ENCODE assay signal across 9 cellular contexts in the genomic region with DNA sequence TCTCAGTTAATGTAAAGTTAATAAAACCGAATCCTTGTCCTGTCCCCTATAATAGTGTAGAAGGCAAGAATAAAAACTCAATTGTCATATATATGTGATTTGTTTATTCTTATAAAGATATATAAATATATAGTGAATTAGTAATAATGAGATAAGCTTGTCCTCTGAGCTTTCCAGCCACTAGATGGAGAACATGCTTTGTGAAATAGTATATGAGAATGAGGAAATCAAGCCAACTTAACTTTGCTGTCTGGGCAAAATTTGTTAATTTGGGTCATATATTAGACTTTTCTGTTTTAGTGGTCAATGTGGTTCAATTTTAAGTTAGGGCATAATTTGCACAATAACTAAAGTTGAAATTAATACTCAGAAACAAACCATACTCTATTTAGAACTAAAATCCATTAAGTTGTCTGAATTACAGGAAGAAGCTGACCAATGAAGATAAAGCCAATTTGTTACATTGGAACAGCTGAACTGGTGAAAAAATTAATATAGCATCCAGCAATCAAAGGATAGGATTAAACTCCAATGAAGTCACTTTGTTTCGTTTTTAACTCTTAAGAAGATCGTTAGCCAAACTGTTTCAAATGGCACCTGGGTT.
DNase-seq lines count a peak whose midpoint lies in the region; ATAC-seq and TF ChIP-seq lines count a peak whose summit lies in the region.
"Had no signal": no experiment of that assay in that cellular context is flagged by ENCODE, and none has a peak within 500 bp of the region (broad histone marks: within the 10 kb centered on the region; RNA-seq: fewer than 3 reads in every experiment).

No MANE protein-coding gene starts in this region.

- CTCF ChIA-PET in IMR-90 (lab: Yijun Ruan, JAX) = interaction anchor here (0.6 to 3.7 kb wide), 8 partner anchors 38 to 1734 kb away, joined by 3 to 43 read pairs (median 3); no protein-coding TSS in a partner anchor
- CTCF ChIA-PET in CD8-positive, alpha-beta memory T cell (lab: Charles Lee) = interaction anchor here (3.6 kb wide), 1 partner anchor 1409 kb away, joined by 25 read pairs; no protein-coding TSS in a partner anchor

- peaks cover 0 to 10% of the 10 kb centered on the region in 2 donors for H3K27me3 Mint-ChIP-seq in CD8-positive, alpha-beta memory T cell
- H3K27me3 Mint-ChIP-seq: activated B cell treated with CpG ODN at 0.5 μM for 24 hours had no signal

- WGBS in IMR-90 (ENCODE audit: extremely low coverage in 2 of 2, insufficient read length in 1 of 2), 2 experiments = no CpG with 5 or more reads among the region's 3 CpGs
- WGBS in hepatocyte (ENCODE audit: low lambda C conversion rate, missing lambda C conversion rate) = 60% methylated on average over 3 of the region's 3 CpGs

- dilution Hi-C loops in IMR-90 (cut with HindIII; ENCODE audit: low sequenced_read_pairs, unreplicated experiment) = no loop called here

- POLR2A ChIA-PET in IMR-90 (lab: Charles Lee; ENCODE audit: unreplicated experiment) = no interaction called here
- POLR2A ChIA-PET in CD8-positive, alpha-beta memory T cell (lab: Charles Lee) = no interaction called here

- H3K9ac ChIP-seq in IMR-90 (ENCODE audit: low read depth, low read length) = no peak overlapping the region

- no peak overlapping the region for H3K4me2 ChIP-seq in IMR-90 (ENCODE audit: low read depth, low read length)
- no peak overlapping the region for H3K4me2 ChIP-seq in hepatocyte

- H3K27ac Mint-ChIP-seq in CD8-positive, alpha-beta memory T cell = no peak overlapping the region
- H3K27ac Mint-ChIP-seq: activated B cell treated with CpG ODN at 0.5 μM for 24 hours had no signal

- H4K5ac ChIP-seq in IMR-90 (ENCODE audit: low read depth, low read length) = no peak overlapping the region

- no peak overlapping the region for H4K8ac ChIP-seq in IMR-90 (ENCODE audit: low read depth in 2 of 2, low read length in 2 of 2)

- H3K56ac ChIP-seq in IMR-90 (ENCODE audit: extremely low read depth, insufficient read depth, low read length) = no peak overlapping the region

- no peaks in the 10 kb centered on the region for H3K4me1 ChIP-seq in IMR-90 (ENCODE audit: control insufficient read depth, insufficient read depth, low read length)
- no peaks in the 10 kb centered on the region for H3K4me1 ChIP-seq in hepatocyte (ENCODE audit: insufficient read depth)
- H3K4me1 ChIP-seq in CD8-positive, alpha-beta memory T cell (ENCODE audit: insufficient read depth, low read length) = no peaks in the 10 kb centered on the region

- TF ChIP-seq RAD21 in IMR-90 (IDR thresholded peaks at IDR 0.05; ENCODE audit: low read length) = peak; percentile 59

- TF ChIP-seq POLR2A in IMR-90 (IDR thresholded peaks at IDR 0.05; ENCODE audit: low read depth, low read length) = no peak

- H3K9me3 Mint-ChIP-seq in CD8-positive, alpha-beta memory T cell = no peaks in the 10 kb centered on the region
- H3K9me3 Mint-ChIP-seq: activated B cell treated with CpG ODN at 0.5 μM for 24 hours had no signal

- H3K79me1 ChIP-seq in IMR-90 (ENCODE audit: low read depth in 1 of 2, low read length in 2 of 2) = no peaks in the 10 kb centered on the region

- no peak overlapping the region for H2BK5ac ChIP-seq in IMR-90 (ENCODE audit: low read depth, low read length, poor library complexity, severe bottlenecking)

- H2BK120ac ChIP-seq in IMR-90 (ENCODE audit: low read depth, low read length) = no peak overlapping the region

- in situ Hi-C loops in IMR-90 (cut with MboI; ENCODE audit: low sequenced_read_pairs) = loop anchor here (5.0 to 25.0 kb wide), 2 partner anchors 455 to 1175 kb away; no protein-coding TSS in a partner anchor

- H2BK15ac ChIP-seq in IMR-90 (ENCODE audit: low read depth, low read length) = no peak overlapping the region

- H3K9me2 ChIP-seq in hepatocyte (replicated peaks; ENCODE audit: insufficient read depth) = no peaks in the 10 kb centered on the region

- peak; percentile 54; the same call in 1 of the 2 replicates for ATAC-seq in IMR-90 (ENCODE audit: low read depth)
- peak; percentile 75 for ATAC-seq in SK-N-SH treated with all-trans-retinoic acid at 6 μM for 48 hours
- no peak for ATAC-seq in HG03280 (IDR thresholded peaks at IDR 0.05; ENCODE audit: unreplicated experiment)
- no peak for ATAC-seq in HG03565 (IDR thresholded peaks at IDR 0.05; ENCODE audit: unreplicated experiment)

- H3K9me3 ChIP-seq in IMR-90 (ENCODE audit: control insufficient read depth, insufficient read depth, low read length) (no peaks in the 10 kb centered on the region), hepatocyte (ENCODE audit: low read depth) (no peaks in the 10 kb centered on the region)
- H3K9me3 ChIP-seq in CD8-positive, alpha-beta memory T cell (ENCODE audit: low read length) = no peaks in the 10 kb centered on the region

- H3K36me3 ChIP-seq in IMR-90 (ENCODE audit: control insufficient read depth, insufficient read depth, low read length) = no peaks in the 10 kb centered on the region
- no peaks in the 10 kb centered on the region for H3K36me3 ChIP-seq in hepatocyte (replicated peaks; ENCODE audit: insufficient read depth, low read depth)
- H3K36me3 ChIP-seq in CD8-positive, alpha-beta memory T cell (ENCODE audit: insufficient read depth, low read length) = no peaks in the 10 kb centered on the region

- no peak overlapping the region for H3K4me3 Mint-ChIP-seq in CD8-positive, alpha-beta memory T cell
- H3K4me3 Mint-ChIP-seq: activated B cell treated with CpG ODN at 0.5 μM for 24 hours had no signal

- no peaks in the 10 kb centered on the region for H3K9me1 ChIP-seq in IMR-90 (ENCODE audit: insufficient read depth, low read length)

- H2AK9ac ChIP-seq in IMR-90 (replicated peaks; ENCODE audit: low read depth, low read length, poor library complexity) = no peak overlapping the region

- H3K4me1 Mint-ChIP-seq in CD8-positive, alpha-beta memory T cell = no peaks in the 10 kb centered on the region
- H3K4me1 Mint-ChIP-seq: activated B cell treated with CpG ODN at 0.5 μM for 24 hours had no signal

- H3K4ac ChIP-seq in IMR-90 (ENCODE audit: low read depth, low read length) = no peak overlapping the region

- no peak overlapping the region for H4K91ac ChIP-seq in IMR-90 (ENCODE audit: insufficient read depth, low read depth, low read length)

- H3K14ac ChIP-seq in IMR-90 (replicated peaks; ENCODE audit: low read depth, low read length) = no peak overlapping the region

- no peak overlapping the region for H3K23ac ChIP-seq in IMR-90 (ENCODE audit: low read depth, low read length)

- H3K27me3 ChIP-seq in IMR-90 (ENCODE audit: control insufficient read depth, insufficient read depth, low read length) = no peaks in the 10 kb centered on the region
- no peaks in the 10 kb centered on the region for H3K27me3 ChIP-seq in hepatocyte
- H3K27me3 ChIP-seq in CD8-positive, alpha-beta memory T cell (ENCODE audit: insufficient read depth, low read length, poor library complexity, severe bottlenecking) = no peaks in the 10 kb centered on the region

- no peak overlapping the region for H3K18ac ChIP-seq in IMR-90 (ENCODE audit: low read depth, low read length)

- DNase-seq in AG20443 (ENCODE audit: low spot score) (peak; percentile 19), IMR-90 (peak; percentile 54), hepatocyte (ENCODE audit: low spot score) (peak; percentile 38)
- DNase-seq in CD8-positive, alpha-beta memory T cell = no peak
- no peak for DNase-seq in activated CD4-positive, alpha-beta T cell treated with anti-CD3 and anti-CD28 coated beads, Interleukin-2, amount 50 U/mL, for 1 hour
- DNase-seq: activated B cell treated with CpG ODN at 0.5 μM for 24 hours had no signal

- H3K4me3 ChIP-seq in IMR-90 (ENCODE audit: insufficient read depth, low read depth, low read length) = no peak overlapping the region
- no peak overlapping the region for H3K4me3 ChIP-seq in hepatocyte
- H3K4me3 ChIP-seq in CD8-positive, alpha-beta memory T cell (ENCODE audit: low read length) = no peak overlapping the region

- H2BK20ac ChIP-seq in IMR-90 (ENCODE audit: low read depth, low read length) = no peak overlapping the region

- no peaks in the 10 kb centered on the region for H3K36me3 Mint-ChIP-seq in CD8-positive, alpha-beta memory T cell

- intact Hi-C loops in IMR-90 (cut with micrococcal nuclease) = loop anchor here (2.0 to 10.0 kb wide), 5 partner anchors 245 to 1735 kb away; no protein-coding TSS in a partner anchor

- H4K20me1 ChIP-seq in IMR-90 (ENCODE audit: insufficient read depth, low read length) (no peaks in the 10 kb centered on the region), hepatocyte (ENCODE audit: insufficient read depth, poor library complexity, severe bottlenecking) (no peaks in the 10 kb centered on the region)

- H3K27ac ChIP-seq in IMR-90 (ENCODE audit: insufficient read depth, low read length) (no peak overlapping the region), hepatocyte (no peak overlapping the region)
- H3K27ac ChIP-seq in CD8-positive, alpha-beta memory T cell (ENCODE audit: low read depth, low read length) = no peak overlapping the region

- H2AFZ ChIP-seq in IMR-90 (replicated peaks; ENCODE audit: low read length, poor library complexity) = no peak overlapping the region
- H2AFZ ChIP-seq in hepatocyte = no peak overlapping the region

- TF ChIP-seq CTCF in IMR-90 (conservative IDR thresholded peaks at IDR 0.05; ENCODE audit: low read depth, low read length) (peak; percentile 57), hepatocyte (IDR thresholded peaks at IDR 0.05; ENCODE audit: poor library complexity) (peak; percentile 79)

- no TSS peak for BruUV-seq in IMR-90 (replicated peaks; lab: Mats Ljungman, UMichigan)

- H2AK5ac ChIP-seq in IMR-90 (ENCODE audit: low read depth, low read length) = no peak overlapping the region

- no peaks in the 10 kb centered on the region for H3K79me2 ChIP-seq in hepatocyte

TF ChIP-seq in IMR-90, 13 proteins besides CTCF, POLR2A, EP300 and RAD21 (continues in another document):
- no peak for TF ChIP-seq ELK1 (IDR thresholded peaks at IDR 0.05; ENCODE audit: borderline replicate concordance, low read depth, low read length)

TF ChIP-seq in SK-N-SH treated with all-trans-retinoic acid at 6 μM for 48 hours, 23 proteins besides CTCF, POLR2A, EP300 and RAD21:
- no peak for TF ChIP-seq SNAI2 (CRISPR knock-in tag; IDR thresholded peaks at IDR 0.05)
- TF ChIP-seq, protein P1, sequence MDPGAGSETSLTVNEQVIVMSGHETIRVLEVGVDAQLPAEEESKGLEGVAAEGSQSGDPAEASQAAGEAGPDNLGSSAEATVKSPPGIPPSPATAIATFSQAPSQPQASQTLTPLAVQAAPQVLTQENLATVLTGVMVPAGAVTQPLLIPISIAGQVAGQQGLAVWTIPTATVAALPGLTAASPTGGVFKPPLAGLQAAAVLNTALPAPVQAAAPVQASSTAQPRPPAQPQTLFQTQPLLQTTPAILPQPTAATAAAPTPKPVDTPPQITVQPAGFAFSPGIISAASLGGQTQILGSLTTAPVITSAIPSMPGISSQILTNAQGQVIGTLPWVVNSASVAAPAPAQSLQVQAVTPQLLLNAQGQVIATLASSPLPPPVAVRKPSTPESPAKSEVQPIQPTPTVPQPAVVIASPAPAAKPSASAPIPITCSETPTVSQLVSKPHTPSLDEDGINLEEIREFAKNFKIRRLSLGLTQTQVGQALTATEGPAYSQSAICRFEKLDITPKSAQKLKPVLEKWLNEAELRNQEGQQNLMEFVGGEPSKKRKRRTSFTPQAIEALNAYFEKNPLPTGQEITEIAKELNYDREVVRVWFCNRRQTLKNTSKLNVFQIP (CRISPR knock-in tag; IDR thresholded peaks at IDR 0.05; ENCODE audit: borderline replicate concordance, low read depth) = no peak
- no peak for TF ChIP-seq ZC3H10 (CRISPR knock-in tag; IDR thresholded peaks at IDR 0.05)

Comparison
In these comparisons a context has a peak if more than half of its experiments do, and no peak if none do; other contexts are left out.
1. DNase-seq: peak in AG20443 (single experiment), IMR-90 (single experiment) and hepatocyte (single experiment); none in CD8-positive, alpha-beta memory T cell (0 of 5) and activated CD4-positive, alpha-beta T cell treated with anti-CD3 and anti-CD28 coated beads, Interleukin-2, amount 50 U/mL, for 1 hour (single experiment).
2. ATAC-seq: peak in IMR-90 (single experiment) and SK-N-SH treated with all-trans-retinoic acid at 6 μM for 48 hours (single experiment); none in HG03280 (single experiment) and HG03565 (single experiment).